In genomic region chr1:939511-940107, GRCh38 we compare ENCODE assay signal across 8 cellular contexts. TPM values are rescaled to one million over a fixed set of nuclear protein-coding genes. Genes with fewer than 3 reads are reported as not detected.
DNase-seq lines count a peak whose midpoint lies in the region; ATAC-seq and TF ChIP-seq lines count a peak whose summit lies in the region.
"Had no signal": no experiment of that assay in that cellular context is flagged by ENCODE, and none has a peak within 500 bp of the region (broad histone marks: within the 10 kb centered on the region; RNA-seq: fewer than 3 reads in every experiment).

No MANE protein-coding gene starts in this region.

- H3K4me2 ChIP-seq in KMS-11 (peak overlapping the region; percentile 60), skeletal muscle satellite cell (ENCODE audit: low read length) (peak overlapping the region; percentile 81)

- no peak for ATAC-seq in GM21390 (IDR thresholded peaks at IDR 0.05; ENCODE audit: unreplicated experiment)

- H3K9ac ChIP-seq in KMS-11 (no peak overlapping the region), skeletal muscle satellite cell (ENCODE audit: low read depth, low read length) (no peak overlapping the region)

- TF ChIP-seq CTCF in KMS-11 (conservative IDR thresholded peaks at IDR 0.05; ENCODE audit: low read depth, low read length) (no peak), coronary artery (IDR thresholded peaks at IDR 0.05) (no peak)

- no peaks in the 10 kb centered on the region for H3K79me2 ChIP-seq in KMS-11 (ENCODE audit: insufficient read depth, low read depth)

- H4K20me1 ChIP-seq in KMS-11 (ENCODE audit: insufficient read depth), result no peaks in the 10 kb centered on the region

- no peaks in the 10 kb centered on the region for H3K36me3 ChIP-seq in KMS-11 (ENCODE audit: insufficient read depth)
- H3K36me3 ChIP-seq in skeletal muscle satellite cell (ENCODE audit: insufficient read depth, low read length), result peaks cover 6% of the 10 kb centered on the region

- no peaks in the 10 kb centered on the region for H3K9me3 ChIP-seq in skeletal muscle satellite cell (replicated peaks; ENCODE audit: low read length)

- H3K27me3 ChIP-seq in KMS-11 (ENCODE audit: insufficient read depth, low read depth) (peaks cover 72% of the 10 kb centered on the region), skeletal muscle satellite cell (ENCODE audit: control insufficient read depth, insufficient read depth, low read length) (peaks cover 9% of the 10 kb centered on the region)

- H3K4me1 ChIP-seq in KMS-11 (ENCODE audit: low read depth, poor library complexity, severe bottlenecking), result peaks cover 52% of the 10 kb centered on the region
- H3K4me1 ChIP-seq in skeletal muscle satellite cell (ENCODE audit: control insufficient read depth, insufficient read depth, low read length), result peaks cover 70% of the 10 kb centered on the region

- in situ Hi-C loops in G401 (cut with HindIII; ENCODE audit: low sequenced_read_pairs), result no loop called here

- H3K4me3 ChIP-seq in KMS-11 (IDR thresholded peaks at IDR 0.05; ENCODE audit: insufficient read depth, low read depth, low read length) (no peak overlapping the region), coronary artery (peak overlapping the region; percentile 74), skeletal muscle satellite cell (ENCODE audit: low read length) (no peak overlapping the region)

- DNase-seq in coronary artery (ENCODE audit: low spot score) (no peak), G401 (ENCODE audit: low spot score) (no peak)
- DNase-seq: central memory CD4-positive, alpha-beta T cell; T-helper 9 cell had no signal

- no peak overlapping the region for H3K27ac ChIP-seq in KMS-11
- peak overlapping the region in 1 of 2 donors; percentile 77 for H3K27ac ChIP-seq in coronary artery

- no peak overlapping the region for H2AFZ ChIP-seq in KMS-11 (ENCODE audit: low read depth)

RNA-seq across cellular contexts. Expression of gene SAMD11, which starts 15.9 kb away (rescaled TPM):
- total RNA-seq in skeletal muscle satellite cell (2012; rRNA removed), result 4.2 and 7.1 TPM in 2 replicates
- total RNA-seq in G401 (2014; rRNA removed; shearing (Covaris generic)), result 398 and 434 TPM in 2 replicates

RNA-seq across cellular contexts. Expression of gene NOC2L, which starts 19.4 kb away (rescaled TPM):
- 137 and 144 TPM in 2 replicates for total RNA-seq in skeletal muscle satellite cell (2012; rRNA removed)
- 193 and 221 TPM in 2 replicates for total RNA-seq in G401 (2014; rRNA removed; shearing (Covaris generic))

RNA-seq across cellular contexts. Expression of gene KLHL17, which starts 20.8 kb away (rescaled TPM):
- 12.7 and 13.9 TPM in 2 replicates for total RNA-seq in skeletal muscle satellite cell (2012; rRNA removed)
- 23.3 and 25.4 TPM in 2 replicates for total RNA-seq in G401 (2014; rRNA removed; shearing (Covaris generic))

RNA-seq across cellular contexts. Expression of gene PLEKHN1, which starts 26.7 kb away (rescaled TPM):
- 1.3 TPM in 2 replicates for total RNA-seq in skeletal muscle satellite cell (2012; rRNA removed)
- total RNA-seq in G401 (2014; rRNA removed; shearing (Covaris generic)), result 4.3 and 5.5 TPM in 2 replicates

RNA-seq across cellular contexts. Expression of gene PERM1, which starts 42.3 kb away (rescaled TPM):
- total RNA-seq in skeletal muscle satellite cell (2012; rRNA removed), result not detected in 2 replicates
- 0.17 TPM in 1 of 2 replicates, not detected in the other for total RNA-seq in G401 (2014; rRNA removed; shearing (Covaris generic))
- total RNA-seq: glomerular endothelial cell had no signal
